1 cellular context compared by ENCODE assay signal in genomic region chr17:3956558-3956957, GRCh38.
TF ChIP-seq lines count a peak whose summit lies in the region.

No MANE protein-coding gene starts in this region.

TF ChIP-seq in GM23338, 12 proteins besides CTCF, POLR2A, EP300 and RAD21 (continued from another document):
- TF ChIP-seq ZNF462 (CRISPR knock-in tag; IDR thresholded peaks at IDR 0.05) (no peak), REST (IDR thresholded peaks at IDR 0.05; ENCODE audit: unreplicated experiment) (no peak)
